Comparison of ENCODE assay signal across 1 cellular context in genomic region chr19:12400618-12401502, GRCh38.
TF ChIP-seq lines count a peak whose summit lies in the region.

Gene ZNF799, minus strand, starts transcription at chr19:12401271. Its CDS starts 201 bp downstream, at chr19:12401070.

TF ChIP-seq in HepG2, 621 proteins besides CTCF, POLR2A, EP300 and RAD21 (continued from another document):
- TF ChIP-seq PRPF4 (IDR thresholded peaks at IDR 0.05; ENCODE audit: low read depth, low read length, poor library complexity, severe bottlenecking) (no peak), MED8 (CRISPR knock-in tag; IDR thresholded peaks at IDR 0.05; ENCODE audit: insufficient replicate concordance) (no peak), ZNF737 (CRISPR knock-in tag; IDR thresholded peaks at IDR 0.05; ENCODE audit: borderline replicate concordance) (no peak), SKIL (CRISPR knock-in tag; IDR thresholded peaks at IDR 0.05; ENCODE audit: borderline replicate concordance) (no peak), ZNF558 (CRISPR knock-in tag; IDR thresholded peaks at IDR 0.05; ENCODE audit: borderline replicate concordance) (no peak), HNRNPUL1 (IDR thresholded peaks at IDR 0.05; ENCODE audit: low read depth, low read length) (no peak), NPAS2 (CRISPR knock-in tag; IDR thresholded peaks at IDR 0.05; ENCODE audit: borderline replicate concordance) (no peak), ZNF546 (CRISPR knock-in tag; conservative IDR thresholded peaks at IDR 0.05) (no peak), BRCA1 (CRISPR knock-in tag; IDR thresholded peaks at IDR 0.05) (no peak), BCLAF1 (IDR thresholded peaks at IDR 0.05) (no peak), SOX5 (CRISPR knock-in tag; IDR thresholded peaks at IDR 0.05; ENCODE audit: borderline replicate concordance) (peak; percentile 69), ZNF431 (CRISPR knock-in tag; IDR thresholded peaks at IDR 0.05; ENCODE audit: borderline replicate concordance, low read depth) (0 out of 2 replicates have a peak, but pooled peaks have one; percentile 9), TBL1XR1 (IDR thresholded peaks at IDR 0.05; ENCODE audit: borderline replicate concordance, low read length, partially characterized antibody) (no peak), SRSF1 (optimal IDR thresholded peaks at IDR 0.05; ENCODE audit: low read depth, low read length) (peak; percentile 10), ZBTB38 (CRISPR knock-in tag; IDR thresholded peaks at IDR 0.05) (no peak), TBP (CRISPR knock-in tag; IDR thresholded peaks at IDR 0.05) (no peak), JUND (CRISPR knock-in tag; IDR thresholded peaks at IDR 0.05) (no peak), ZNF670 (CRISPR knock-in tag; IDR thresholded peaks at IDR 0.05; ENCODE audit: borderline replicate concordance) (no peak), ZNF772 (CRISPR knock-in tag; IDR thresholded peaks at IDR 0.05) (no peak), IKZF1 (IDR thresholded peaks at IDR 0.05) (no peak), MLXIP (CRISPR knock-in tag; IDR thresholded peaks at IDR 0.05; ENCODE audit: borderline replicate concordance) (no peak), HMG20A (CRISPR knock-in tag; IDR thresholded peaks at IDR 0.05; ENCODE audit: borderline replicate concordance) (no peak), CREB3 (CRISPR knock-in tag; IDR thresholded peaks at IDR 0.05) (no peak), AKAP8 (CRISPR knock-in tag; IDR thresholded peaks at IDR 0.05) (no peak), ZNF615 (CRISPR knock-in tag; IDR thresholded peaks at IDR 0.05; ENCODE audit: borderline replicate concordance) (no peak), ZNF878 (CRISPR knock-in tag; IDR thresholded peaks at IDR 0.05) (no peak), FOXO1 (CRISPR knock-in tag; IDR thresholded peaks at IDR 0.05) (no peak), EEA1 (CRISPR knock-in tag; IDR thresholded peaks at IDR 0.05; ENCODE audit: borderline replicate concordance) (no peak), MBD4 (IDR thresholded peaks at IDR 0.05; ENCODE audit: borderline replicate concordance, low read length) (no peak), PTBP1 (IDR thresholded peaks at IDR 0.05; ENCODE audit: low read depth, low read length, poor library complexity, severe bottlenecking) (no peak), ZNF354B (CRISPR knock-in tag; IDR thresholded peaks at IDR 0.05) (no peak), ZNF326 (CRISPR knock-in tag; IDR thresholded peaks at IDR 0.05; ENCODE audit: borderline replicate concordance) (no peak), ZNF225 (CRISPR knock-in tag; IDR thresholded peaks at IDR 0.05) (no peak; the same call in 1 of the 2 replicates), ZNF230 (CRISPR knock-in tag; IDR thresholded peaks at IDR 0.05) (no peak; the same call in 1 of the 2 replicates), ZNF33B (CRISPR knock-in tag; IDR thresholded peaks at IDR 0.05) (no peak), RNF2 (conservative IDR thresholded peaks at IDR 0.05; ENCODE audit: low read depth) (0 out of 2 replicates have a peak, but pooled peaks have one; percentile 31)
